17 cellular contexts compared by ENCODE assay signal in genomic region chr9:121185178-121185745, GRCh38. TPM values are rescaled to one million over a fixed set of nuclear protein-coding genes. Genes with fewer than 3 reads are reported as not detected.
DNase-seq lines count a peak whose midpoint lies in the region; ATAC-seq and TF ChIP-seq lines count a peak whose summit lies in the region.
"Had no signal": no experiment of that assay in that cellular context is flagged by ENCODE, and none has a peak within 500 bp of the region (broad histone marks: within the 10 kb centered on the region; RNA-seq: fewer than 3 reads in every experiment).

No MANE protein-coding gene starts in this region.

- H3K9ac ChIP-seq in OCI-LY1 (ENCODE audit: low read length) = no peak overlapping the region
- H3K9ac ChIP-seq: KMS-11 had no signal

- H3K9me3 ChIP-seq in CD4-positive, CD25-positive, alpha-beta regulatory T cell (ENCODE audit: control insufficient read depth in 2 of 2, low read length in 2 of 2) = no peaks in the 10 kb centered on the region
- no peaks in the 10 kb centered on the region for H3K9me3 ChIP-seq in OCI-LY1 (ENCODE audit: low read length)
- H3K9me3 ChIP-seq: body of pancreas, esophagus squamous epithelium, heart left ventricle had no signal

- no peaks in the 10 kb centered on the region for H3K27me3 ChIP-seq in CD4-positive, CD25-positive, alpha-beta regulatory T cell (ENCODE audit: control insufficient read depth, insufficient read depth, low read length)
- H3K27me3 ChIP-seq in OCI-LY1 (ENCODE audit: insufficient read depth, low read length) = no peaks in the 10 kb centered on the region
- H3K27me3 ChIP-seq: body of pancreas, esophagus squamous epithelium, heart left ventricle had no signal

- H3K4me1 Mint-ChIP-seq in CD4-positive, CD25-positive, alpha-beta regulatory T cell = peaks cover 41 to 73% (median 62%) of the 10 kb centered on the region in 4 donors
- H3K4me1 Mint-ChIP-seq in immature natural killer cell = peaks cover 63 to 94% of the 10 kb centered on the region in 2 donors
- H3K4me1 Mint-ChIP-seq in HFFc6 (ENCODE audit: low read depth) = peaks cover 72% of the 10 kb centered on the region

- peak overlapping the region; percentile 61 for H3K27ac ChIP-seq in CD4-positive, CD25-positive, alpha-beta regulatory T cell (ENCODE audit: insufficient read depth, low read length, poor library complexity, severe bottlenecking)
- peak overlapping the region; percentile 64 for H3K27ac ChIP-seq in OCI-LY1 (ENCODE audit: low read depth, low read length, poor library complexity, severe bottlenecking)
- H3K27ac ChIP-seq: body of pancreas, esophagus squamous epithelium, heart left ventricle, KMS-11 had no signal

- H3K9me2 ChIP-seq in OCI-LY1 (ENCODE audit: low read depth, low read length) = no peaks in the 10 kb centered on the region

- no peaks in the 10 kb centered on the region for H3K27me3 Mint-ChIP-seq in CD4-positive, CD25-positive, alpha-beta regulatory T cell
- H3K27me3 Mint-ChIP-seq in immature natural killer cell (ENCODE audit: low read depth in 3 of 3) (no peaks in the 10 kb centered on the region), HFFc6 (ENCODE audit: insufficient read depth) (no peaks in the 10 kb centered on the region)

- peaks cover 34% of the 10 kb centered on the region for H3K4me1 ChIP-seq in CD4-positive, CD25-positive, alpha-beta regulatory T cell (ENCODE audit: control insufficient read depth, insufficient read depth, low read length, poor library complexity, severe bottlenecking)
- peaks cover 70% of the 10 kb centered on the region for H3K4me1 ChIP-seq in OCI-LY1 (ENCODE audit: insufficient read depth, low read length, severe bottlenecking)

- no peaks in the 10 kb centered on the region for H3K9me3 Mint-ChIP-seq in CD4-positive, CD25-positive, alpha-beta regulatory T cell
- H3K9me3 Mint-ChIP-seq in immature natural killer cell (no peaks in the 10 kb centered on the region), HFFc6 (no peaks in the 10 kb centered on the region)
- H3K9me3 Mint-ChIP-seq: T-helper 1 cell treated with Interleukin-12 subunit alpha and Interleukin-12 subunit beta and Interleukin-4 antibody, amounts not matched to agents 30 μg/mL and 1 μg/mL, for 36 hours had no signal

- peaks cover 32% of the 10 kb centered on the region for H3K79me2 ChIP-seq in OCI-LY1 (ENCODE audit: insufficient read depth, low read length)

- H3K36me3 Mint-ChIP-seq in CD4-positive, CD25-positive, alpha-beta regulatory T cell = peaks cover 29% of the 10 kb centered on the region
- H3K36me3 Mint-ChIP-seq in immature natural killer cell (peaks cover 0 to 19% (median 4%) of the 10 kb centered on the region in 3 donors), HFFc6 (ENCODE audit: low read depth) (peaks cover 33% of the 10 kb centered on the region)

- peak; percentile 18 to 25 for ATAC-seq in CD4-positive, CD25-positive, alpha-beta regulatory T cell (ENCODE audit: low read depth in 2 of 2)
- no peak for ATAC-seq in GM21447 (IDR thresholded peaks at IDR 0.05; ENCODE audit: unreplicated experiment)
- ATAC-seq in GM21723 (IDR thresholded peaks at IDR 0.05; ENCODE audit: unreplicated experiment) = no peak
- ATAC-seq: body of pancreas had no signal

- no peak overlapping the region for H2AFZ ChIP-seq in OCI-LY1 (ENCODE audit: low read length)

- DNase-seq in AML-193 (lab: John Stamatoyannopoulos, UW) (peak; percentile 35 to 55), immature natural killer cell (no peak), HFFc6 (no peak), DMS153 (lab: John Stamatoyannopoulos, UW) (no peak)
- DNase-seq in CD4-positive, CD25-positive, alpha-beta regulatory T cell = no peak
- DNase-seq: activated CD4-positive, alpha-beta T cell treated with anti-CD3 and anti-CD28 coated beads for 48 hours; activated effector memory CD4-positive, alpha-beta T cell treated with anti-CD3 and anti-CD28 coated beads, Interleukin-2, amount 50 U/mL, for 16 hours; body of pancreas; esophagus squamous epithelium; heart left ventricle; NCI-H1694 treated with DMSO at 0.1 percent for 48 hours; NCI-H524 treated with DMSO at 0.1 percent for 48 hours had no signal

- peak overlapping the region; percentile 7 to 66 (median 46) for H3K4me3 Mint-ChIP-seq in CD4-positive, CD25-positive, alpha-beta regulatory T cell
- peak overlapping the region in 1 of 5 donors; percentile 42 for H3K4me3 Mint-ChIP-seq in immature natural killer cell
- no peak overlapping the region for H3K4me3 Mint-ChIP-seq in HFFc6
- H3K4me3 Mint-ChIP-seq: T-helper 1 cell treated with Interleukin-12 subunit alpha and Interleukin-12 subunit beta and Interleukin-4 antibody, amounts not matched to agents 30 μg/mL and 1 μg/mL, for 36 hours had no signal

- H3K4me3 ChIP-seq in CD4-positive, CD25-positive, alpha-beta regulatory T cell (ENCODE audit: low read depth, low read length) = peak overlapping the region; percentile 59
- no peak overlapping the region for H3K4me3 ChIP-seq in OCI-LY1 (ENCODE audit: low read depth, low read length, poor library complexity, severe bottlenecking)
- H3K4me3 ChIP-seq: body of pancreas, esophagus squamous epithelium, heart left ventricle had no signal

- peaks cover 53% of the 10 kb centered on the region for H3K36me3 ChIP-seq in CD4-positive, CD25-positive, alpha-beta regulatory T cell (ENCODE audit: control insufficient read depth, insufficient read depth, low read length)
- H3K36me3 ChIP-seq in OCI-LY1 (ENCODE audit: insufficient read depth, low read length) = peaks cover 70% of the 10 kb centered on the region

- H3K27ac Mint-ChIP-seq in CD4-positive, CD25-positive, alpha-beta regulatory T cell = peak overlapping the region; percentile 61 to 92 (median 88)
- H3K27ac Mint-ChIP-seq in immature natural killer cell (peak overlapping the region; percentile 3 to 69 (median 18)), HFFc6 (no peak overlapping the region)
- H3K27ac Mint-ChIP-seq: T-helper 1 cell treated with Interleukin-12 subunit alpha and Interleukin-12 subunit beta and Interleukin-4 antibody, amounts not matched to agents 30 μg/mL and 1 μg/mL, for 36 hours had no signal

- TF ChIP-seq CTCF in OCI-LY1 (IDR thresholded peaks at IDR 0.05; ENCODE audit: low read length) (no peak; the same call in 1 of the 2 replicates), HFFc6 (IDR thresholded peaks at IDR 0.05) (no peak)

- H3F3A ChIP-seq in OCI-LY1 (ENCODE audit: insufficient read depth, low read length) = no peaks in the 10 kb centered on the region

- no peaks in the 10 kb centered on the region for H4K20me1 ChIP-seq in OCI-LY1 (ENCODE audit: insufficient read depth, low read length)

- peak overlapping the region; percentile 24; the same call in 1 of the 2 replicates for H3K4me2 ChIP-seq in OCI-LY1 (ENCODE audit: low read length)
- H3K4me2 ChIP-seq: KMS-11 had no signal

RNA-seq across cellular contexts. Expression of gene RAB14, which starts 16.4 kb away (rescaled TPM):
- 56.8 TPM for total RNA-seq in CD4-positive, CD25-positive, alpha-beta regulatory T cell
- polyA plus RNA-seq in CD4-positive, CD25-positive, alpha-beta regulatory T cell = 10 to 100 TPM; 36.8 to 54.7 (median 45.1) TPM
- 10 to 100 TPM; 28.2 to 44.9 (median 36.0) TPM for polyA plus RNA-seq in immature natural killer cell
- 10 to 100 TPM; 80.3 to 91.4 (median 85.8) TPM for total RNA-seq in HFFc6 (2021; fragmentation: NEBNext Ultra II Directional; extraction: Animal tissue kit (Norgen Biotek cat#: 25700))

Comparison
In these comparisons a context has a peak if more than half of its experiments do, and no peak if none do; other contexts are left out.
1. DNase-seq: peak in AML-193 (2 of 2); none in CD4-positive, CD25-positive, alpha-beta regulatory T cell (0 of 3), immature natural killer cell (0 of 3), HFFc6 (single experiment) and DMS153 (single experiment).
2. ATAC-seq: peak in CD4-positive, CD25-positive, alpha-beta regulatory T cell (2 of 2); none in GM21447 (single experiment) and GM21723 (single experiment).